13 cellular contexts compared by ENCODE assay signal in the genomic region with DNA sequence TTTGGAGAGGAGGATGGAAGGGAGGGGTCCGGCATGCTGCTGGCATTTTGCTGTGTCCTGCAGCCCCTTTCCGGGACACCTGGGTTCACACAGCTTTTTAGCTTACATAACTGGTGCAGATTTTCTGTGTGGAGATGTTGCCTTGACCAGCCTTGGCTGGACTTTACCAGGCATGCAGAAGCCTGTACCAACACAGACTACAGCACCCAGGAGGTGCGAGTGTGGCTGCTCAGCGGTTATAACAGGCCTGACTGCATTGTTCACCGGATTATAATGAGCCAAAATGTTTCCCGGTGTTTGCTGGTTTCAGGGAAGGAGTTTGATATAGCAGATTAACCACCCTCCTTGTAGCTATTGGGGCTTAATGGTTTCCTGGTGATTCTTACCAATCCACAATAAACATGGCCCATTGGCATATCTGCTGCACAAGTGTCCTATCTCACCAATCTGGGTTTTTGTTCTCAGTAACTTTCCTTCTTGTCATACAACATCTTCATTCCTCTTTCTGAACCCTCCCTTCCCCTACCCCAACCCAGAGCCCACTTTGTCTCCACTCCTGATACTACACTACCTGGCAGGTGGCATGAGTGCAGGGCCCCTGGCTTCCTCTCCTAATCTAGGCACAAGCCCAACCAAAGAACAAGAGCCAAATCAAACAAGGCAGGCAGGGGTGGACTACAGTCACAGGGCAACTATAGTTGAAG. TPM values are rescaled to one million over a fixed set of nuclear protein-coding genes. Genes with fewer than 3 reads are reported as not detected.
DNase-seq lines count a peak whose midpoint lies in the region; ATAC-seq and TF ChIP-seq lines count a peak whose summit lies in the region.
"Had no signal": no experiment of that assay in that cellular context is flagged by ENCODE, and none has a peak within 500 bp of the region (broad histone marks: within the 10 kb centered on the region; RNA-seq: fewer than 3 reads in every experiment).

No MANE protein-coding gene starts in this region.

- H3K9me3 ChIP-seq in CD4-positive, alpha-beta T cell (ENCODE audit: control insufficient read depth, low read length): no peaks in the 10 kb centered on the region
- no peaks in the 10 kb centered on the region for H3K9me3 ChIP-seq in left ventricle myocardium inferior (replicated peaks)
- H3K9me3 ChIP-seq: tibial nerve had no signal

- no peak for ATAC-seq in CD4-positive, alpha-beta T cell (ENCODE audit: poor library complexity)
- ATAC-seq in SK-N-SH treated with all-trans-retinoic acid at 6 μM for 48 hours: peak; percentile 8
- ATAC-seq: activated CD4-positive, CD25-positive, alpha-beta regulatory T cell treated with anti-CD3 and anti-CD28 coated beads, Interleukin-2, amount 50 U/mL, for 24 hours; natural killer cell treated with Interleukin-12 subunit alpha and Interleukin-12 subunit beta and Interleukin-15 and Interleukin-18, amount 100 ng/mL, for 72 hours had no signal

- no peak overlapping the region for H3K27ac ChIP-seq in CD4-positive, alpha-beta T cell (ENCODE audit: low read depth, low read length)
- no peak overlapping the region for H3K27ac ChIP-seq in left ventricle myocardium inferior (replicated peaks)
- H3K27ac ChIP-seq: tibial nerve had no signal

- intact Hi-C loops in CD4-positive, alpha-beta T cell (cut with DNase I, micrococcal nuclease): loop anchor here in 1 of 2 experiments (2.0 to 5.0 kb wide), 2 partner anchors 25 to 130 kb away; no protein-coding TSS in a partner anchor
- intact Hi-C loops in left ventricle myocardium inferior (cut with micrococcal nuclease): no loop called here

- DNase-seq in CD4-positive, alpha-beta T cell: no peak
- DNase-seq in HEK293T (ENCODE audit: extremely low spot score): no peak
- peak; percentile 26 for DNase-seq in fibroblast of the aortic adventitia (ENCODE audit: low read depth)
- DNase-seq in AG08396 (ENCODE audit: low spot score): no peak
- DNase-seq in activated effector memory CD4-positive, alpha-beta T cell treated with anti-CD3 and anti-CD28 coated beads, Interleukin-2, amount 50 U/mL, for 16 hours: no peak
- DNase-seq in left ventricle myocardium inferior: no peak
- no peak for DNase-seq in DMS153 treated with DMSO at 0.1 percent for 48 hours (lab: John Stamatoyannopoulos, UW; ENCODE audit: unreplicated experiment)
- DNase-seq: DMS79; stimulated activated CD4-positive, alpha-beta T cell treated with anti-CD3 and anti-CD28 coated beads, Interleukin-4, amount 100 ng/mL, for 1 hour had no signal

- H3K36me3 Mint-ChIP-seq in CD4-positive, alpha-beta T cell (ENCODE audit: low read depth): peaks cover 48% of the 10 kb centered on the region

- POLR2A ChIA-PET in CD4-positive, alpha-beta T cell (lab: Charles Lee): interaction anchor here (1.3 kb wide), 1 partner anchor 10 kb away, joined by 3 read pairs; no protein-coding TSS in a partner anchor
- POLR2A ChIA-PET in HEK293T (lab: Yijun Ruan, JAX): interaction anchor here (0.6 to 2.5 kb wide), 4 partner anchors 9 to 130 kb away, joined by 3 to 9 read pairs (median 5); no protein-coding TSS in a partner anchor

- H3K4me1 Mint-ChIP-seq in CD4-positive, alpha-beta T cell (ENCODE audit: low read depth): peaks cover 22% of the 10 kb centered on the region

- peaks cover 25% of the 10 kb centered on the region for H3K36me3 ChIP-seq in left ventricle myocardium inferior

- no peaks in the 10 kb centered on the region for H3K9me3 Mint-ChIP-seq in CD4-positive, alpha-beta T cell
- H3K9me3 Mint-ChIP-seq: natural killer cell treated with Interleukin-12 subunit alpha and Interleukin-12 subunit beta and Interleukin-15 and Interleukin-18, amount 100 ng/mL, for 72 hours had no signal

- no peak overlapping the region for H3K4me3 Mint-ChIP-seq in CD4-positive, alpha-beta T cell
- H3K4me3 Mint-ChIP-seq: natural killer cell treated with Interleukin-12 subunit alpha and Interleukin-12 subunit beta and Interleukin-15 and Interleukin-18, amount 100 ng/mL, for 72 hours had no signal

- TF ChIP-seq CTCF in CD4-positive, alpha-beta T cell (IDR thresholded peaks at IDR 0.05): no peak
- TF ChIP-seq CTCF in fibroblast of the aortic adventitia (IDR thresholded peaks at IDR 0.05; ENCODE audit: insufficient read depth, low read length): no peak
- TF ChIP-seq CTCF in left ventricle myocardium inferior (IDR thresholded peaks at IDR 0.05; ENCODE audit: borderline replicate concordance): no peak

- no peaks in the 10 kb centered on the region for H3K27me3 Mint-ChIP-seq in CD4-positive, alpha-beta T cell

- CTCF ChIA-PET in CD4-positive, alpha-beta T cell (lab: Charles Lee): no interaction called here
- CTCF ChIA-PET in HEK293T (lab: Yijun Ruan, JAX): no interaction called here

- peaks cover 19% of the 10 kb centered on the region for H3K4me1 ChIP-seq in left ventricle myocardium inferior

- peak overlapping the region; percentile 99 for H3K27ac Mint-ChIP-seq in CD4-positive, alpha-beta T cell

- H3K4me3 ChIP-seq in fibroblast of the aortic adventitia (ENCODE audit: low read depth, low read length) (no peak overlapping the region), left ventricle myocardium inferior (no peak overlapping the region)
- H3K4me3 ChIP-seq: tibial nerve had no signal

- H3K27me3 ChIP-seq in CD4-positive, alpha-beta T cell (ENCODE audit: control insufficient read depth, insufficient read depth, low read length): no peaks in the 10 kb centered on the region
- no peaks in the 10 kb centered on the region for H3K27me3 ChIP-seq in left ventricle myocardium inferior (ENCODE audit: low read depth)
- H3K27me3 ChIP-seq: tibial nerve had no signal

TF ChIP-seq in HEK293T, 16 proteins besides CTCF, POLR2A, EP300 and RAD21:
- peak; percentile 30; the same call in 1 of the 2 replicates for TF ChIP-seq ELF4 (IDR thresholded peaks at IDR 0.05)
- TF ChIP-seq L3MBTL2 (conservative IDR thresholded peaks at IDR 0.05): no peak
- no peak for TF ChIP-seq FOXA1 (IDR thresholded peaks at IDR 0.05)
- TF ChIP-seq NFRKB (IDR thresholded peaks at IDR 0.05): no peak
- no peak for TF ChIP-seq CTBP1 (IDR thresholded peaks at IDR 0.05; ENCODE audit: borderline replicate concordance)
TF ChIP-seq in HEK293T: peak in this region for 1.

TF ChIP-seq in SK-N-SH treated with all-trans-retinoic acid at 6 μM for 48 hours, 23 proteins besides CTCF, POLR2A, EP300 and RAD21 (continues in another document):
- TF ChIP-seq PPARA (CRISPR knock-in tag; IDR thresholded peaks at IDR 0.05; ENCODE audit: borderline replicate concordance) (no peak), ESRRG (CRISPR knock-in tag; IDR thresholded peaks at IDR 0.05) (no peak), ZNF70 (CRISPR knock-in tag; IDR thresholded peaks at IDR 0.05) (no peak), CSDC2 (CRISPR knock-in tag; IDR thresholded peaks at IDR 0.05) (no peak), BACH2 (CRISPR knock-in tag; IDR thresholded peaks at IDR 0.05; ENCODE audit: borderline replicate concordance) (no peak), TCF4 (CRISPR knock-in tag; IDR thresholded peaks at IDR 0.05; ENCODE audit: borderline replicate concordance) (no peak), RARB (CRISPR knock-in tag; IDR thresholded peaks at IDR 0.05) (no peak), OSR1 (CRISPR knock-in tag; IDR thresholded peaks at IDR 0.05) (no peak), ZNF565 (CRISPR knock-in tag; conservative IDR thresholded peaks at IDR 0.05; ENCODE audit: low read depth) (no peak), ZC3H10 (CRISPR knock-in tag; IDR thresholded peaks at IDR 0.05) (no peak), ZNF8 (CRISPR knock-in tag; IDR thresholded peaks at IDR 0.05) (no peak), ZFP30 (CRISPR knock-in tag; IDR thresholded peaks at IDR 0.05) (no peak)
- TF ChIP-seq, protein P1, sequence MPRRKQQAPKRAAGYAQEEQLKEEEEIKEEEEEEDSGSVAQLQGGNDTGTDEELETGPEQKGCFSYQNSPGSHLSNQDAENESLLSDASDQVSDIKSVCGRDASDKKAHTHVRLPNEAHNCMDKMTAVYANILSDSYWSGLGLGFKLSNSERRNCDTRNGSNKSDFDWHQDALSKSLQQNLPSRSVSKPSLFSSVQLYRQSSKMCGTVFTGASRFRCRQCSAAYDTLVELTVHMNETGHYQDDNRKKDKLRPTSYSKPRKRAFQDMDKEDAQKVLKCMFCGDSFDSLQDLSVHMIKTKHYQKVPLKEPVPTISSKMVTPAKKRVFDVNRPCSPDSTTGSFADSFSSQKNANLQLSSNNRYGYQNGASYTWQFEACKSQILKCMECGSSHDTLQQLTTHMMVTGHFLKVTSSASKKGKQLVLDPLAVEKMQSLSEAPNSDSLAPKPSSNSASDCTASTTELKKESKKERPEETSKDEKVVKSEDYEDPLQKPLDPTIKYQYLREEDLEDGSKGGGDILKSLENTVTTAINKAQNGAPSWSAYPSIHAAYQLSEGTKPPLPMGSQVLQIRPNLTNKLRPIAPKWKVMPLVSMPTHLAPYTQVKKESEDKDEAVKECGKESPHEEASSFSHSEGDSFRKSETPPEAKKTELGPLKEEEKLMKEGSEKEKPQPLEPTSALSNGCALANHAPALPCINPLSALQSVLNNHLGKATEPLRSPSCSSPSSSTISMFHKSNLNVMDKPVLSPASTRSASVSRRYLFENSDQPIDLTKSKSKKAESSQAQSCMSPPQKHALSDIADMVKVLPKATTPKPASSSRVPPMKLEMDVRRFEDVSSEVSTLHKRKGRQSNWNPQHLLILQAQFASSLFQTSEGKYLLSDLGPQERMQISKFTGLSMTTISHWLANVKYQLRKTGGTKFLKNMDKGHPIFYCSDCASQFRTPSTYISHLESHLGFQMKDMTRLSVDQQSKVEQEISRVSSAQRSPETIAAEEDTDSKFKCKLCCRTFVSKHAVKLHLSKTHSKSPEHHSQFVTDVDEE (CRISPR knock-in tag; IDR thresholded peaks at IDR 0.05): no peak

RNA-seq across cellular contexts. Expression of a gene that starts 3.9 kb away (rescaled TPM):
- total RNA-seq in CD4-positive, alpha-beta T cell: 1,000 to 10,000 TPM; 5,036 to 5,204 TPM
- total RNA-seq in fibroblast of the aortic adventitia (ENCODE audit: low replicate concordance) (1,297 and 3,230 TPM in 2 replicates), left ventricle myocardium inferior (1,850 TPM)

RNA-seq across cellular contexts. Expression of a gene that starts 7.0 kb away (rescaled TPM):
- total RNA-seq in CD4-positive, alpha-beta T cell: 10 to 100 TPM; 16.0 to 18.4 TPM
- total RNA-seq in fibroblast of the aortic adventitia (ENCODE audit: low replicate concordance) (15.8 and 31.0 TPM in 2 replicates), left ventricle myocardium inferior (56.3 TPM)

RNA-seq across cellular contexts. Expression of a gene that starts 9.3 kb away (rescaled TPM):
- total RNA-seq in CD4-positive, alpha-beta T cell: 10 to 100 TPM; 72.8 to 78.5 TPM
- total RNA-seq in fibroblast of the aortic adventitia (ENCODE audit: low replicate concordance) (18.0 and 30.9 TPM in 2 replicates), left ventricle myocardium inferior (39.8 TPM)

RNA-seq across cellular contexts. Expression of a gene that starts 23.0 kb away (rescaled TPM):
- total RNA-seq in CD4-positive, alpha-beta T cell: 100 to 1,000 TPM; 164 to 178 TPM
- 9.6 and 29.9 TPM in 2 replicates for total RNA-seq in fibroblast of the aortic adventitia (ENCODE audit: low replicate concordance)
- 55.6 TPM for total RNA-seq in left ventricle myocardium inferior

RNA-seq across cellular contexts. Expression of a gene that starts 26.4 kb away (rescaled TPM):
- 10 to 100 TPM; 31.4 to 40.8 TPM for total RNA-seq in CD4-positive, alpha-beta T cell
- total RNA-seq in fibroblast of the aortic adventitia (ENCODE audit: low replicate concordance): 33.2 and 36.1 TPM in 2 replicates
- 84.1 TPM for total RNA-seq in left ventricle myocardium inferior
